Comparison of ENCODE assay signal across 9 cellular contexts in the genomic region with DNA sequence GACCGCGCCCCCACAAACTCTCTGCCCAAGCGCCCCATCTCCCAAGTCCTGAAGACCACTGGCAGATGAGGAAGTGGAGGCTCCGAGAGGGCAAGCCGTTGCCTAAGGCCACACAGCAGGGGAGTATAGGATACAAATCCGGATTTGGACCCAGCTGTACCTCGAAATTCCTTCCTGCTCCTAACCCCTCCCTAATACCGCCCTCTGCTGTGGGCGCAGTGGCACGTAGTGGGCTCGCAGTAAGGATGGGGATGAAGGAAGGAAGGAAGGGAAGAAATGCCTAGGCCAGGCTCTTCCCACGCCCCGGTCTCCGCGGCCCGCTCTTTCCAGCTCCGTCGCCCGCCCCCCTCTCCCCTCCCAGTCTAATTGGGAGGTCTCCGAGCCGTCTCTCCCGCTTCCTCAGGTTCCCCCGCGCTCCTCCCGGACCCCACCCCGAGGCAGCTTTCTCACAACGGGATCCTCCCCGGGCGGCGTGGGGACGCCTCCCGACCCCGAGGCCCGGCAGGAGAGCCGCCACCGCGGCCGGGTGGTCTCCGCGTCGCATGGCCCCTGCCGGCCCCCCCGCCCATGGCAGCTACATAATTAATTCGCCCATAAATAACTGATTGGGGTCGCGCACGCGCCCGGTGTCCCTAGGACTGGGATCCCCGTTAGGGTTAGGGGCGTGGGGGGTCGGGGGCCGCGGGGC.
DNase-seq lines count a peak whose midpoint lies in the region; ATAC-seq, FAIRE-seq and TF ChIP-seq lines count a peak whose summit lies in the region.
"Had no signal": no experiment of that assay in that cellular context is flagged by ENCODE, and none has a peak within 500 bp of the region (broad histone marks: within the 10 kb centered on the region; RNA-seq: fewer than 3 reads in every experiment).

No MANE protein-coding gene starts in this region.

- H3K27ac ChIP-seq in HUES48 (ENCODE audit: low read depth, low read length): peak overlapping the region; percentile 78
- peak overlapping the region; percentile 96 to 99 for H3K27ac ChIP-seq in lung (ENCODE audit: low read depth in 1 of 2, low read length in 1 of 2)

- no peaks in the 10 kb centered on the region for H3K36me3 ChIP-seq in HUES48 (ENCODE audit: control insufficient read depth, insufficient read depth, low read length)
- H3K36me3 ChIP-seq in bronchial epithelial cell (ENCODE audit: control insufficient read depth, insufficient read depth, low read length): no peaks in the 10 kb centered on the region
- H3K36me3 ChIP-seq in lung (ENCODE audit: control insufficient read depth in 2 of 2, insufficient read depth in 2 of 2, low read length in 2 of 2): no peaks in the 10 kb centered on the region

- H3K27me3 Mint-ChIP-seq in type B pancreatic cell: no peaks in the 10 kb centered on the region

- TF ChIP-seq CTCF in bronchial epithelial cell (IDR thresholded peaks at IDR 0.05; ENCODE audit: insufficient read depth, low read length, severe bottlenecking) (peak; percentile 39), lung (IDR thresholded peaks at IDR 0.05; ENCODE audit: control extremely low read depth, extremely low read depth) (peak; percentile 9), type B pancreatic cell (conservative IDR thresholded peaks at IDR 0.05) (no peak)

- peaks cover 56% of the 10 kb centered on the region for H3K4me1 Mint-ChIP-seq in type B pancreatic cell (ENCODE audit: unreplicated experiment)

- H3K9me3 Mint-ChIP-seq in type B pancreatic cell: no peaks in the 10 kb centered on the region

- peak; percentile 59 for DNase-seq in A172 (ENCODE audit: low spot score)
- DNase-seq in bronchial epithelial cell (ENCODE audit: low read depth): no peak
- no peak for DNase-seq in lung (ENCODE audit: low spot score)
- no peak for DNase-seq in type B pancreatic cell (ENCODE audit: extremely low spot score, unreplicated experiment)
- DNase-seq in activated gamma-delta T cell treated with Interleukin-2 at 50 U/mL for 16 hours: no peak

- peak overlapping the region; percentile 47 for H3K4me3 ChIP-seq in HUES48 (ENCODE audit: low read depth, low read length)
- peak overlapping the region; percentile 50 for H3K4me3 ChIP-seq in bronchial epithelial cell (ENCODE audit: low read depth, low read length)
- peak overlapping the region; percentile 16 for H3K4me3 ChIP-seq in lung

- H3K27me3 ChIP-seq in HUES48 (ENCODE audit: control insufficient read depth, insufficient read depth, low read length) (peaks cover 58% of the 10 kb centered on the region), bronchial epithelial cell (ENCODE audit: control insufficient read depth, insufficient read depth, low read length) (no peaks in the 10 kb centered on the region), lung (ENCODE audit: control insufficient read depth, insufficient read depth) (no peaks in the 10 kb centered on the region)

- H3K9me3 ChIP-seq in HUES48 (ENCODE audit: control insufficient read depth, insufficient read depth, low read length) (no peaks in the 10 kb centered on the region), lung (ENCODE audit: control insufficient read depth in 2 of 2, insufficient read depth in 1 of 2, low read length in 1 of 2) (no peaks in the 10 kb centered on the region)

- no peak overlapping the region for H3K9ac ChIP-seq in HUES48 (ENCODE audit: low read depth, low read length)

- H3K27ac Mint-ChIP-seq in type B pancreatic cell: peak overlapping the region; percentile 76

- H3K36me3 Mint-ChIP-seq in type B pancreatic cell: no peaks in the 10 kb centered on the region

- WGBS in lung, 2 donors: 7% methylated on average over 52 to 54 of the region's 54 CpGs

- peaks cover 21% of the 10 kb centered on the region for H3K4me1 ChIP-seq in HUES48 (ENCODE audit: control insufficient read depth, insufficient read depth, low read length)
- peaks cover 0 to 15% of the 10 kb centered on the region in 2 donors for H3K4me1 ChIP-seq in lung (ENCODE audit: control insufficient read depth in 2 of 2, insufficient read depth in 2 of 2, low read length in 2 of 2)

- ATAC-seq in lung (ENCODE audit: insufficient read depth, low FRiP score) (no peak), HG03095 (IDR thresholded peaks at IDR 0.05; ENCODE audit: unreplicated experiment) (no peak), GM21723 (IDR thresholded peaks at IDR 0.05; ENCODE audit: unreplicated experiment) (no peak)

- no peak for FAIRE-seq in bronchial epithelial cell (lab: Jason Lieb, UNC)
- FAIRE-seq: colon had no signal

- H3K4me3 Mint-ChIP-seq in type B pancreatic cell: peak overlapping the region; percentile 75
